ENCODE assay signal across 21 cellular contexts in the genomic region with DNA sequence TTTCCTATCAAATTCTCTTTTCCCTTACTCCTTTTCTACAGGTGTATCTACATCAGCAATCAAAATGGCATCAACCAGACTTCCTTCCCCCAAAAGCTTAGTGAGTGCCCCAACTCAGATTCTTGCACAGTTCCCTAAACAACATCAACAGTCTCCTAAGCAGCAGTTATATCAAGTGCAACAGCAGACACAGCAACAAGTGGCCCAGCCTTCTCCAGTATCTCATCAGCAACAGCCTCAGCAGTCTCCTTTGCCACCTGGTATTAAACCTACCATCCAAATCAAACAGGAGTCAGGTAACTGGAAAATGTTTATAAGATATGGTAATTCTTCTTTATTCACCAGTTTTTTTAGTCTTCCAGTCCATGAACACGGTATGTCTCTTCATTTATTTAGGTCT.
"Had no signal": no experiment of that assay in that cellular context is flagged by ENCODE, and none has a peak within 500 bp of the region (broad histone marks: within the 10 kb centered on the region; RNA-seq: fewer than 3 reads in every experiment).

No MANE protein-coding gene starts in this region.

- H3K4me3 ChIP-seq: breast epithelium, esophagus muscularis mucosa, heart left ventricle, stomach, thyroid gland, upper lobe of right lung had no signal

- H3K27me3 ChIP-seq: breast epithelium, esophagus muscularis mucosa, foreskin keratinocyte, heart left ventricle, stomach, thyroid gland, upper lobe of right lung had no signal

- H3K27ac ChIP-seq: breast epithelium, esophagus muscularis mucosa, foreskin keratinocyte, stomach, thyroid gland, upper lobe of right lung had no signal

- H3K4me3 Mint-ChIP-seq: activated naive CD4-positive, alpha-beta T cell treated with anti-CD3 and anti-CD28 coated beads, Interleukin-2, amount 10 ng/mL, durations not matched to agents 7 days and 5 days; dendritic cell treated with granulocyte-macrophage colony-stimulating factor and Interleukin-4, amounts not matched to agents 40 ng/mL and 50 ng/mL, for 4 days; memory B cell; naive thymus-derived CD4-positive, alpha-beta T cell; stimulated activated naive B cell treated with anti-CD40 and anti-IgM and Interleukin-4, amounts not matched to agents 10 μg/mL and 1 μg/mL and 100 μg/mL, for 72 hours had no signal

- H3K4me1 ChIP-seq: breast epithelium, esophagus muscularis mucosa, foreskin keratinocyte, stomach, thyroid gland, upper lobe of right lung had no signal

- H3K9me3 ChIP-seq: breast epithelium, esophagus muscularis mucosa, stomach, thyroid gland, upper lobe of right lung had no signal

- ATAC-seq: foreskin keratinocyte; heart left ventricle; naive thymus-derived CD4-positive, alpha-beta T cell; right cardiac atrium; stimulated activated naive B cell treated with anti-CD40 and anti-IgM and Interleukin-4, amounts not matched to agents 10 μg/mL and 1 μg/mL and 100 μg/mL, for 72 hours; upper lobe of right lung had no signal

- H3K27me3 Mint-ChIP-seq: activated naive CD4-positive, alpha-beta T cell treated with anti-CD3 and anti-CD28 coated beads, Interleukin-2, amount 10 ng/mL, durations not matched to agents 7 days and 5 days; dendritic cell treated with granulocyte-macrophage colony-stimulating factor and Interleukin-4, amounts not matched to agents 40 ng/mL and 50 ng/mL, for 4 days; memory B cell; naive thymus-derived CD4-positive, alpha-beta T cell; stimulated activated naive B cell treated with anti-CD40 and anti-IgM and Interleukin-4, amounts not matched to agents 10 μg/mL and 1 μg/mL and 100 μg/mL, for 72 hours had no signal

- H3K4me1 Mint-ChIP-seq: activated naive CD4-positive, alpha-beta T cell treated with anti-CD3 and anti-CD28 coated beads, Interleukin-2, amount 10 ng/mL, durations not matched to agents 7 days and 5 days; memory B cell; stimulated activated naive B cell treated with anti-CD40 and anti-IgM and Interleukin-4, amounts not matched to agents 10 μg/mL and 1 μg/mL and 100 μg/mL, for 72 hours had no signal

- H3K27ac Mint-ChIP-seq: activated naive CD4-positive, alpha-beta T cell treated with anti-CD3 and anti-CD28 coated beads, Interleukin-2, amount 10 ng/mL, durations not matched to agents 7 days and 5 days; dendritic cell treated with granulocyte-macrophage colony-stimulating factor and Interleukin-4, amounts not matched to agents 40 ng/mL and 50 ng/mL, for 4 days; memory B cell; stimulated activated naive B cell treated with anti-CD40 and anti-IgM and Interleukin-4, amounts not matched to agents 10 μg/mL and 1 μg/mL and 100 μg/mL, for 72 hours had no signal

- DNase-seq: activated CD4-positive, alpha-beta T cell treated with anti-CD3 and anti-CD28 coated beads, Interleukin-2, amount 50 U/mL, for 1 hour; activated CD8-positive, alpha-beta memory T cell treated with anti-CD3 and anti-CD28 coated beads for 24 hours; activated naive CD4-positive, alpha-beta T cell treated with anti-CD3 and anti-CD28 coated beads, Interleukin-2, amount 10 ng/mL, durations not matched to agents 7 days and 5 days; central memory CD4-positive, alpha-beta T cell; foreskin keratinocyte; heart left ventricle; hypothalamus; midbrain; naive thymus-derived CD4-positive, alpha-beta T cell; posterior cingulate gyrus; right cardiac atrium; stimulated activated CD4-positive, alpha-beta T cell treated with anti-CD3 and anti-CD28 coated beads, Interleukin-15, amount 100 ng/mL, for 24 hours; stimulated activated CD4-positive, alpha-beta T cell treated with anti-CD3 and anti-CD28 coated beads, Interleukin-2, amount 100 ng/mL, for 24 hours; stimulated activated naive B cell treated with anti-CD40 and anti-IgM and Interleukin-4, amounts not matched to agents 10 μg/mL and 1 μg/mL and 100 μg/mL, for 72 hours; stomach; thyroid gland; upper lobe of right lung had no signal
